20 cellular contexts compared by ENCODE assay signal in the genomic region with DNA sequence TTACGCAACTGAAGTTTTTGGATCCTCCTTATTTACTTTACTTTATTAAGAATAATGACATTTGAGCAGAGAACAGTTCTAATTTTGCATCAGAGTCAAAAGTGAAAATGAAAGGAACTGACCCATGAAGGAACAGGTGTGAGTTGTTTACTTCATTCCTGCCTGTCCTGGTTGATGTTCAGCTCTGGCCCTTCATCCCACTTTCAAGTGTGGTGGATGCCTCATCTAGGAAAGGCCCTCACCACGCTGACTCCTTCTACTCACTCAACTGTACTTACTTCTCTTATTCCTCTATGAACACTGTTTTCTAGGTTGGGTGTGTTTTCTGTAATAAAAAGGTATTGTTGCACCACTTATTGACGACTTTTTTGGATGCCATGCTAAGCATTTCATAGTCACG.
"Had no signal": no experiment of that assay in that cellular context is flagged by ENCODE, and none has a peak within 500 bp of the region (broad histone marks: within the 10 kb centered on the region; RNA-seq: fewer than 3 reads in every experiment).

No MANE protein-coding gene starts in this region.

- H3K4me3 ChIP-seq: lower lobe of right lung, ovary, psoas muscle, sigmoid colon, skin epidermis, spleen, thoracic aorta, tibial nerve, upper lobe of left lung had no signal

- H3K9me3 ChIP-seq: lower lobe of right lung, ovary, psoas muscle, sigmoid colon, thoracic aorta had no signal

- H3K4me3 Mint-ChIP-seq: natural killer cell; stimulated activated memory B cell treated with anti-CD40 and anti-IgM and Interleukin-4, amounts not matched to agents 10 μg/mL and 1 μg/mL and 100 μg/mL, for 72 hours had no signal

- H3K36me3 ChIP-seq: lower lobe of right lung, ovary, sigmoid colon, spleen, thoracic aorta, tibial nerve, upper lobe of left lung had no signal

- DNase-seq: cortex of kidney; effector memory CD8-positive, alpha-beta T cell; erythroblast; left ventricle myocardium superior; lower lobe of right lung; natural killer cell; occipital lobe; ovary; posterior cingulate gyrus; psoas muscle; right cardiac atrium; sigmoid colon; spleen; stimulated activated CD4-positive, alpha-beta T cell treated with anti-CD3 and anti-CD28 coated beads, Interleukin-4, amount 100 ng/mL, for 4 hours; stimulated activated naive CD8-positive, alpha-beta T cell treated with anti-CD3 and anti-CD28 coated beads, Interleukin-15, Interleukin-2, amounts not matched to agents 100 U/mL and 50 U/mL, for 24 hours; upper lobe of left lung had no signal

- H3K4me1 ChIP-seq: lower lobe of right lung, psoas muscle, sigmoid colon, spleen, tibial nerve, upper lobe of left lung had no signal

- H3K4me1 Mint-ChIP-seq: natural killer cell; stimulated activated memory B cell treated with anti-CD40 and anti-IgM and Interleukin-4, amounts not matched to agents 10 μg/mL and 1 μg/mL and 100 μg/mL, for 72 hours had no signal

- ATAC-seq: effector memory CD8-positive, alpha-beta T cell; left ventricle myocardium superior; lower lobe of right lung; natural killer cell; psoas muscle; right cardiac atrium; stimulated activated memory B cell treated with anti-CD40 and anti-IgM and Interleukin-4, amounts not matched to agents 10 μg/mL and 1 μg/mL and 100 μg/mL, for 72 hours; stimulated activated naive CD8-positive, alpha-beta T cell treated with anti-CD3 and anti-CD28 coated beads, Interleukin-15, Interleukin-2, amounts not matched to agents 100 U/mL and 50 U/mL, for 24 hours had no signal

- H3K36me3 Mint-ChIP-seq: stimulated activated memory B cell treated with anti-CD40 and anti-IgM and Interleukin-4, amounts not matched to agents 10 μg/mL and 1 μg/mL and 100 μg/mL, for 72 hours had no signal

- H3K27ac Mint-ChIP-seq: effector memory CD8-positive, alpha-beta T cell; natural killer cell; stimulated activated memory B cell treated with anti-CD40 and anti-IgM and Interleukin-4, amounts not matched to agents 10 μg/mL and 1 μg/mL and 100 μg/mL, for 72 hours had no signal

- H3K27ac ChIP-seq: lower lobe of right lung, ovary, psoas muscle, sigmoid colon, skin epidermis, spleen, thoracic aorta, tibial nerve, upper lobe of left lung had no signal

- H3K27me3 ChIP-seq: ovary, tibial nerve, upper lobe of left lung had no signal
